Comparison of ENCODE assay signal across 1 cellular context in genomic region chr13:110264685-110265275, GRCh38.
TF ChIP-seq lines count a peak whose summit lies in the region.

No MANE protein-coding gene starts in this region.

TF ChIP-seq in K562, 482 proteins besides CTCF, POLR2A, EP300 and RAD21 (continued from another document):
- no peak for TF ChIP-seq ZNF444 (CRISPR knock-in tag; IDR thresholded peaks at IDR 0.05)
- TF ChIP-seq DLX4 (CRISPR knock-in tag; IDR thresholded peaks at IDR 0.05), result no peak
- TF ChIP-seq CCAR2 (IDR thresholded peaks at IDR 0.05; ENCODE audit: low read depth, low read length), result no peak
- no peak for TF ChIP-seq ZNF41 (CRISPR knock-in tag; conservative IDR thresholded peaks at IDR 0.05)
